In the genomic region with DNA sequence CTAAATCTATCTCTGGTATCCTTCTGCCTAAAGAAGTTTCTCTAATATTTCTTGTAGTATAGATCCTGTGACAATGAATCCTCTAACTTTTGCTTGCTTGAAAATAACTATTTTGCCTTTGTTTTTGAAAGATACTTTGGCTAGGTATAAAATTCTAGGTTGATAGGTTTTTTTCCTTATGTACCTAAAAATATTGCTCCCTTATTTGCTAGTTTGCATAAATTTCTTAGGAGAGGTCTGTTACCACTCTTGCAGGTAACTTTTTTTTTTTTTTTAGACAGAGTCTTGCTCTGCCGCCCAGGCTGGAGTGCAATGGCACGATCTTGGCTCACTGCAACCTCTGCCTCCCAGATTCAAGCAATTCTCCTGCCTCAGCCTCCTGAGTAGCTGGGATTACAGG, we compare ENCODE assay signal across 2 cellular contexts. TPM values are rescaled to one million over a fixed set of nuclear protein-coding genes. Genes with fewer than 3 reads are reported as not detected.
"Had no signal": no experiment of that assay in that cellular context is flagged by ENCODE, and none has a peak within 500 bp of the region (broad histone marks: within the 10 kb centered on the region; RNA-seq: fewer than 3 reads in every experiment).

No MANE protein-coding gene starts in this region.

RNA-seq across cellular contexts. Expression of gene TDRD12, which starts 15.6 kb away (rescaled TPM):
- total RNA-seq: PC-3, Right ventricle myocardium superior had no signal
